13 cellular contexts compared by ENCODE assay signal in genomic region chr1:234536756-234537155, GRCh38. TPM values are rescaled to one million over a fixed set of nuclear protein-coding genes. Genes with fewer than 3 reads are reported as not detected.
DNase-seq lines count a peak whose midpoint lies in the region; ATAC-seq, FAIRE-seq and TF ChIP-seq lines count a peak whose summit lies in the region.
"Had no signal": no experiment of that assay in that cellular context is flagged by ENCODE, and none has a peak within 500 bp of the region (broad histone marks: within the 10 kb centered on the region; RNA-seq: fewer than 3 reads in every experiment).

No MANE protein-coding gene starts in this region.

- H3F3A ChIP-seq in neural cell (ENCODE audit: insufficient read depth, low read length, poor library complexity, severe bottlenecking), result peaks cover 6% of the 10 kb centered on the region

- FAIRE-seq in small intestine (lab: Jason Lieb, UNC), result no peak
- FAIRE-seq: urothelium cell line had no signal

- no peak for TF ChIP-seq EP300 in neural cell (conservative IDR thresholded peaks at IDR 0.05; ENCODE audit: poor library complexity, severe bottlenecking)

- H3K9me3 Mint-ChIP-seq in activated CD4-positive, alpha-beta T cell treated with anti-CD3 and anti-CD28 coated beads, Interleukin-2, amount 10 ng/mL, durations not matched to agents 7 days and 5 days, result no peaks in the 10 kb centered on the region

- H3K27ac ChIP-seq in adrenal gland, result peak overlapping the region in 3 of 5 donors; percentile 70 to 94 (median 94)
- H3K27ac ChIP-seq in esophagus squamous epithelium, result peak overlapping the region; percentile 87 to 99 (median 97)
- H3K27ac ChIP-seq in neural cell (ENCODE audit: low read length), result peak overlapping the region; percentile 88
- peak overlapping the region; percentile 84 to 95 for H3K27ac ChIP-seq in testis
- peak overlapping the region in 1 of 2 donors; percentile 95 for H3K27ac ChIP-seq in small intestine (ENCODE audit: low read depth in 1 of 2, low read length in 1 of 2)
- H3K27ac ChIP-seq: SJCRH30 had no signal

- no peak overlapping the region for H3K4me2 ChIP-seq in neural cell (ENCODE audit: low read length)

- no peak overlapping the region for H2AFZ ChIP-seq in neural cell (ENCODE audit: low read depth, low read length)

- H3K27me3 ChIP-seq in adrenal gland (no peaks in the 10 kb centered on the region), esophagus squamous epithelium (no peaks in the 10 kb centered on the region), neural cell (ENCODE audit: insufficient read depth, low read depth, low read length) (no peaks in the 10 kb centered on the region), testis (no peaks in the 10 kb centered on the region), small intestine (ENCODE audit: control insufficient read depth in 2 of 2, insufficient read depth in 2 of 2, low read length in 2 of 2) (no peaks in the 10 kb centered on the region)
- H3K27me3 ChIP-seq: SJCRH30 had no signal

- 74 to 80% (median 80%) methylated on average over 12 of the region's 12 CpGs for WGBS in adrenal gland, 4 donors
- 22 to 23% methylated on average over 9 to 12 of the region's 12 CpGs for WGBS in esophagus squamous epithelium, 2 donors
- WGBS in testis, 2 donors, result 53 to 63% methylated on average over 12 of the region's 12 CpGs
- 68 to 91% (median 79%) methylated on average over 12 of the region's 12 CpGs for WGBS in small intestine, 3 donors

- H3K27me3 Mint-ChIP-seq in activated CD4-positive, alpha-beta T cell treated with anti-CD3 and anti-CD28 coated beads, Interleukin-2, amount 10 ng/mL, durations not matched to agents 7 days and 5 days, result no peaks in the 10 kb centered on the region
- H3K27me3 Mint-ChIP-seq: B cell had no signal

- H3K9ac ChIP-seq in neural cell (ENCODE audit: low read length), result peak overlapping the region; percentile 55

- no peak overlapping the region for H3K27ac Mint-ChIP-seq in activated CD4-positive, alpha-beta T cell treated with anti-CD3 and anti-CD28 coated beads, Interleukin-2, amount 10 ng/mL, durations not matched to agents 7 days and 5 days
- H3K27ac Mint-ChIP-seq: B cell had no signal

- POLR2A ChIA-PET in activated CD4-positive, alpha-beta T cell treated with anti-CD3 and anti-CD28 coated beads, Interleukin-2, amount 10 ng/mL, durations not matched to agents 7 days and 5 days (lab: Charles Lee), result no interaction called here

- no peak for TF ChIP-seq RAD21 in neural cell (conservative IDR thresholded peaks at IDR 0.05)

- intact Hi-C loops in adrenal gland (cut with DNase I) (loop anchor here in 1 of 2 donors (10.0 kb wide), 1 partner anchor 58 kb away; no protein-coding TSS in a partner anchor), esophagus squamous epithelium (cut with DNase I) (loop anchor here (5.0 kb wide), 1 partner anchor 61 kb away; no protein-coding TSS in a partner anchor), testis (cut with DNase I; ENCODE audit: low total_unique reads) (loop anchor here (5.0 kb wide), 1 partner anchor 186 kb away; no protein-coding TSS in a partner anchor)

- CTCF ChIA-PET in activated CD4-positive, alpha-beta T cell treated with anti-CD3 and anti-CD28 coated beads, Interleukin-2, amount 10 ng/mL, durations not matched to agents 7 days and 5 days (lab: Charles Lee), result interaction anchor here (0.8 to 1.9 kb wide), 5 partner anchors 12 to 29 kb away, joined by 3 to 5 read pairs (median 4); no protein-coding TSS in a partner anchor

- no peak for ATAC-seq in GM21526 (IDR thresholded peaks at IDR 0.05; ENCODE audit: low FRiP score, unreplicated experiment)

- no peaks in the 10 kb centered on the region for H3K9me2 ChIP-seq in neural cell (ENCODE audit: insufficient read depth, low read length)

- H3K36me3 Mint-ChIP-seq in activated CD4-positive, alpha-beta T cell treated with anti-CD3 and anti-CD28 coated beads, Interleukin-2, amount 10 ng/mL, durations not matched to agents 7 days and 5 days (ENCODE audit: low read depth), result no peaks in the 10 kb centered on the region

- H3K9me3 ChIP-seq in adrenal gland (replicated peaks in 1 of 3) (no peaks in the 10 kb centered on the region), esophagus squamous epithelium (no peaks in the 10 kb centered on the region), neural cell (ENCODE audit: low read length) (no peaks in the 10 kb centered on the region), testis (no peaks in the 10 kb centered on the region), small intestine (ENCODE audit: control insufficient read depth, low read depth) (no peaks in the 10 kb centered on the region)
- H3K9me3 ChIP-seq: SJCRH30 had no signal

- DNase-seq in adrenal gland (peak in 1 of 7 donors; percentile 47), esophagus squamous epithelium (lab: John Stamatoyannopoulos, UW) (no peak), testis (peak; percentile 35), middle frontal gyrus (ENCODE audit: extremely low spot score, low spot score) (no peak), small intestine (no peak)
- no peak for DNase-seq in activated CD4-positive, alpha-beta T cell treated with anti-CD3 and anti-CD28 coated beads, Interleukin-2, amount 10 ng/mL, durations not matched to agents 7 days and 5 days
- DNase-seq: central memory CD4-positive, alpha-beta T cell; NK-92 treated with Interleukin-12 subunit alpha and Interleukin-12 subunit beta, amount 100 ng/mL, for 24 hours; SJCRH30 had no signal

- H3K4me1 Mint-ChIP-seq in activated CD4-positive, alpha-beta T cell treated with anti-CD3 and anti-CD28 coated beads, Interleukin-2, amount 10 ng/mL, durations not matched to agents 7 days and 5 days, result peaks cover 3% of the 10 kb centered on the region

- H3K36me3 ChIP-seq in adrenal gland (replicated peaks in 1 of 2) (no peaks in the 10 kb centered on the region), esophagus squamous epithelium (no peaks in the 10 kb centered on the region), neural cell (ENCODE audit: insufficient read depth, low read length) (no peaks in the 10 kb centered on the region), testis (ENCODE audit: low read depth, missing control alignments) (no peaks in the 10 kb centered on the region), small intestine (ENCODE audit: control insufficient read depth in 2 of 2, insufficient read depth in 2 of 2, low read length in 2 of 2) (no peaks in the 10 kb centered on the region)
- H3K36me3 ChIP-seq: SJCRH30 had no signal

- H3K4me3 ChIP-seq in adrenal gland (no peak overlapping the region), esophagus squamous epithelium (no peak overlapping the region), neural cell (ENCODE audit: low read length) (no peak overlapping the region), testis (no peak overlapping the region), small intestine (ENCODE audit: low read depth in 1 of 2, low read length in 2 of 2) (no peak overlapping the region)
- H3K4me3 ChIP-seq: SJCRH30 had no signal

- H3K4me1 ChIP-seq in adrenal gland (replicated peaks in 1 of 2) (peaks cover 34 to 55% of the 10 kb centered on the region in 2 donors), esophagus squamous epithelium (peaks cover 71 to 100% (median 94%) of the 10 kb centered on the region in 3 donors), testis (peaks cover 58% of the 10 kb centered on the region), small intestine (ENCODE audit: control insufficient read depth in 2 of 2, insufficient read depth in 1 of 2, low read depth in 1 of 2, low read length in 1 of 2) (peaks cover 6 to 11% of the 10 kb centered on the region in 2 donors)

- H3K4me3 Mint-ChIP-seq in activated CD4-positive, alpha-beta T cell treated with anti-CD3 and anti-CD28 coated beads, Interleukin-2, amount 10 ng/mL, durations not matched to agents 7 days and 5 days, result no peak overlapping the region
- H3K4me3 Mint-ChIP-seq: B cell had no signal

- TF ChIP-seq CTCF in adrenal gland (IDR thresholded peaks at IDR 0.05) (no peak), esophagus squamous epithelium (IDR thresholded peaks at IDR 0.05) (no peak), neural cell (IDR thresholded peaks at IDR 0.05; ENCODE audit: poor library complexity, severe bottlenecking) (no peak), testis (IDR thresholded peaks at IDR 0.05) (no peak)

- no peaks in the 10 kb centered on the region for H4K20me1 ChIP-seq in neural cell (ENCODE audit: insufficient read depth)

- no peak for TF ChIP-seq POLR2A in adrenal gland (IDR thresholded peaks at IDR 0.05)
- no peak for TF ChIP-seq POLR2A in esophagus squamous epithelium (IDR thresholded peaks at IDR 0.05)
- TF ChIP-seq POLR2A in testis (IDR thresholded peaks at IDR 0.05), result no peak

- H3K79me2 ChIP-seq in neural cell (replicated peaks; ENCODE audit: insufficient read depth, low read length), result no peaks in the 10 kb centered on the region

TF ChIP-seq in neural cell, 6 proteins besides CTCF, POLR2A, EP300 and RAD21 (continues in another document):
- no peak for TF ChIP-seq TAF1 (IDR thresholded peaks at IDR 0.05; ENCODE audit: low read depth)

RNA-seq across cellular contexts. Expression of gene TARBP1, which starts 57.8 kb away (rescaled TPM):
- 10 to 100 TPM in 7 of 8 donors, 1 to 10 TPM in 1; 9.2 to 18.3 (median 13.1) TPM for total RNA-seq in adrenal gland
- 10 to 100 TPM; 11.1 to 79.7 (median 48.5) TPM for polyA plus RNA-seq in adrenal gland
- total RNA-seq in esophagus squamous epithelium, result 10 to 100 TPM; 13.2 to 39.2 (median 27.6) TPM
- 267 and 329 TPM in 2 replicates for polyA plus RNA-seq in neural cell
- 126 and 133 TPM in 2 replicates for polyA minus RNA-seq in neural cell
- 10 to 100 TPM; 29.5 to 39.8 TPM for total RNA-seq in testis
- polyA plus RNA-seq in testis (ENCODE audit: insufficient read depth, low read depth, low replicate concordance), result 31.3 TPM
- total RNA-seq in activated CD4-positive, alpha-beta T cell treated with anti-CD3 and anti-CD28 coated beads, Interleukin-2, amount 10 ng/mL, durations not matched to agents 7 days and 5 days, result 10 to 100 TPM; 31.3 to 33.2 TPM
- 10 to 100 TPM in 2 of 3 donors, 1 to 10 TPM in 1; 8.1 to 23.2 (median 15.7) TPM for polyA plus RNA-seq in small intestine
